In the genomic region with DNA sequence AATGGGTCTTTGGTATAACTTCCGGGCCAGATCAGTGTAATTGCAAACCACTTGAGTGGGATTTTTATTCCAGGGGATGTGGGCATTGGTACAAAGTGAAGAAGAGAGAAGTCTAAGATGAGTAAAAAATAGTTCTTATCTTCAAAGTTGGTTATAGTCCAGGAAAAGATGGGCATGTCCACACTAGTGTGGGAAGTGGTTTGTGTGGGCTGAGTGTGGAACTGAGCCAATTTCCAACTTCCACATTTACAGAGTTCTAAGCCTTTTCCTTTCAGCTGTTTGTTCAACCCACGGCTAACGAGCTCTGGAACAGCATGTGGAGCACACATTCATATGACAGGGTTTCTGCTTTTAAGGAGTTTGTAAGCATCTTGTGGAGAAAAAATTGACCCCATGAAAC, we compare ENCODE assay signal across 11 cellular contexts.
DNase-seq lines count a peak whose midpoint lies in the region; ATAC-seq, FAIRE-seq and TF ChIP-seq lines count a peak whose summit lies in the region.
"Had no signal": no experiment of that assay in that cellular context is flagged by ENCODE, and none has a peak within 500 bp of the region (broad histone marks: within the 10 kb centered on the region; RNA-seq: fewer than 3 reads in every experiment).

No MANE protein-coding gene starts in this region.

- 0 out of 2 replicates have a peak overlapping the region, but pooled peaks have one; percentile 21 for H3K4me2 ChIP-seq in DND-41 (ENCODE audit: insufficient read depth, low read length)

- no peak overlapping the region for H3K4me3 ChIP-seq in DND-41 (ENCODE audit: low read depth in 1 of 2, low read length in 2 of 2)
- H3K4me3 ChIP-seq in esophagus muscularis mucosa: no peak overlapping the region

- no peaks in the 10 kb centered on the region for H3K27me3 Mint-ChIP-seq in central memory CD8-positive, alpha-beta T cell
- peaks cover 22% of the 10 kb centered on the region for H3K27me3 Mint-ChIP-seq in activated T-cell treated with anti-CD3 and anti-CD28 coated beads, Interleukin-2, amount 50 U/mL, for 72 hours (ENCODE audit: low read depth)

- no peak for TF ChIP-seq CTCF in DND-41 (IDR thresholded peaks at IDR 0.05; ENCODE audit: borderline replicate concordance, extremely low read depth, low read length, poor library complexity, severe bottlenecking)
- TF ChIP-seq CTCF in D721Med (IDR thresholded peaks at IDR 0.05; ENCODE audit: insufficient read depth, missing control alignments): no peak
- no peak for TF ChIP-seq CTCF in esophagus muscularis mucosa (IDR thresholded peaks at IDR 0.05)

- FAIRE-seq in D721Med (lab: Jason Lieb, UNC): no peak

- ATAC-seq in DND-41 (ENCODE audit: insufficient read depth, low read depth): peak; percentile 90
- peak; percentile 52 for ATAC-seq in central memory CD8-positive, alpha-beta T cell (replicated peaks; ENCODE audit: extremely low read depth, poor library complexity, severe bottlenecking)
- no peak for ATAC-seq in HG03521 (IDR thresholded peaks at IDR 0.05; ENCODE audit: unreplicated experiment)
- no peak for ATAC-seq in activated T-cell treated with anti-CD3 and anti-CD28 coated beads, Interleukin-2, amount 50 U/mL, for 72 hours (replicated peaks in 1 of 2)

- H3K9me3 ChIP-seq in DND-41 (ENCODE audit: insufficient read depth, low read length, severe bottlenecking): no peaks in the 10 kb centered on the region
- H3K9me3 ChIP-seq in esophagus muscularis mucosa: no peaks in the 10 kb centered on the region

- intact Hi-C loops in esophagus muscularis mucosa (cut with DNase I): no loop called here

- H3K27ac ChIP-seq in DND-41 (ENCODE audit: low read length) (peak overlapping the region; percentile 33; the same call in 1 of the 2 replicates), esophagus muscularis mucosa (replicated peaks in 1 of 4) (no peak overlapping the region)

- no peaks in the 10 kb centered on the region for H3K27me3 ChIP-seq in DND-41 (ENCODE audit: insufficient read depth, low read length, poor library complexity)
- peaks cover 0 to 4% (median 0%) of the 10 kb centered on the region in 4 donors for H3K27me3 ChIP-seq in esophagus muscularis mucosa

- no peak overlapping the region for H2AFZ ChIP-seq in DND-41 (ENCODE audit: low read depth, low read length)

- no peak for TF ChIP-seq POLR2A in esophagus muscularis mucosa (IDR thresholded peaks at IDR 0.05; ENCODE audit: low read depth)

- H3K27ac Mint-ChIP-seq in central memory CD8-positive, alpha-beta T cell (ENCODE audit: low read depth): peak overlapping the region; percentile 37
- H3K27ac Mint-ChIP-seq in activated T-cell treated with anti-CD3 and anti-CD28 coated beads, Interleukin-2, amount 50 U/mL, for 72 hours: no peak overlapping the region
- H3K27ac Mint-ChIP-seq: H9 had no signal

- H3K4me1 Mint-ChIP-seq in central memory CD8-positive, alpha-beta T cell: peaks cover 10% of the 10 kb centered on the region
- peaks cover 7% of the 10 kb centered on the region for H3K4me1 Mint-ChIP-seq in activated T-cell treated with anti-CD3 and anti-CD28 coated beads, Interleukin-2, amount 50 U/mL, for 72 hours (ENCODE audit: low read depth)

- WGBS in esophagus muscularis mucosa: 55% methylated on average over 3 of the region's 3 CpGs

- H3K4me1 ChIP-seq in DND-41 (ENCODE audit: insufficient read depth, low read length): peaks cover 27% of the 10 kb centered on the region
- H3K4me1 ChIP-seq in esophagus muscularis mucosa: no peaks in the 10 kb centered on the region

- H3K4me3 Mint-ChIP-seq in central memory CD8-positive, alpha-beta T cell: no peak overlapping the region
- H3K4me3 Mint-ChIP-seq in activated T-cell treated with anti-CD3 and anti-CD28 coated beads, Interleukin-2, amount 50 U/mL, for 72 hours: no peak overlapping the region
- H3K4me3 Mint-ChIP-seq: H9 had no signal

- H3K9me3 Mint-ChIP-seq in central memory CD8-positive, alpha-beta T cell: no peaks in the 10 kb centered on the region
- no peaks in the 10 kb centered on the region for H3K9me3 Mint-ChIP-seq in activated T-cell treated with anti-CD3 and anti-CD28 coated beads, Interleukin-2, amount 50 U/mL, for 72 hours

- no peak for TF ChIP-seq EP300 in esophagus muscularis mucosa (IDR thresholded peaks at IDR 0.05)

- peak; percentile 80 for DNase-seq in DND-41
- peak; percentile 66 for DNase-seq in NCI-H69 (lab: John Stamatoyannopoulos, UW)
- no peak for DNase-seq in central memory CD8-positive, alpha-beta T cell (ENCODE audit: low spot score in 2 of 2)
- peak; percentile 63 for DNase-seq in midbrain (lab: John Stamatoyannopoulos, UW)
- DNase-seq in activated T-cell treated with anti-CD3 and anti-CD28 coated beads, Interleukin-2, amount 50 U/mL, for 72 hours: no peak
- DNase-seq in D721Med (ENCODE audit: insufficient read length, low spot score): no peak
- DNase-seq in esophagus muscularis mucosa (ENCODE audit: extremely low spot score): no peak
- DNase-seq: H9; NCI-H2029; stimulated activated CD4-positive, alpha-beta T cell treated with anti-CD3 and anti-CD28 coated beads, Interleukin-12 subunit alpha, Interleukin-12 subunit beta, amount 100 ng/mL, for 4 hours had no signal

- H3K36me3 ChIP-seq in DND-41 (ENCODE audit: insufficient read depth, low read length): no peaks in the 10 kb centered on the region
- H3K36me3 ChIP-seq in esophagus muscularis mucosa: no peaks in the 10 kb centered on the region

- no peaks in the 10 kb centered on the region for H3K79me2 ChIP-seq in DND-41 (ENCODE audit: insufficient read depth, low read length)

- H3K9ac ChIP-seq in DND-41 (ENCODE audit: low read depth, low read length): no peak overlapping the region

- H3K36me3 Mint-ChIP-seq in central memory CD8-positive, alpha-beta T cell (ENCODE audit: insufficient read depth): no peaks in the 10 kb centered on the region
- no peaks in the 10 kb centered on the region for H3K36me3 Mint-ChIP-seq in activated T-cell treated with anti-CD3 and anti-CD28 coated beads, Interleukin-2, amount 50 U/mL, for 72 hours (ENCODE audit: insufficient read depth in 2 of 2)

- H4K20me1 ChIP-seq in DND-41 (ENCODE audit: insufficient read depth, low read length): no peaks in the 10 kb centered on the region

Comparison
In these comparisons a context has a peak if more than half of its experiments do, and no peak if none do; other contexts are left out.
1. ATAC-seq: peak in DND-41 (single experiment) and central memory CD8-positive, alpha-beta T cell (single experiment); none in HG03521 (single experiment) and activated T-cell treated with anti-CD3 and anti-CD28 coated beads, Interleukin-2, amount 50 U/mL, for 72 hours (0 of 2).
2. DNase-seq: peak in DND-41 (single experiment), NCI-H69 (single experiment) and midbrain (single experiment); none in central memory CD8-positive, alpha-beta T cell (0 of 2), activated T-cell treated with anti-CD3 and anti-CD28 coated beads, Interleukin-2, amount 50 U/mL, for 72 hours (0 of 2), D721Med (single experiment) and esophagus muscularis mucosa (single experiment).